ENCODE assay signal across 20 cellular contexts in genomic region chr17:27269978-27270377, GRCh38. TPM values are rescaled to one million over a fixed set of nuclear protein-coding genes. Genes with fewer than 3 reads are reported as not detected.
DNase-seq lines count a peak whose midpoint lies in the region; ATAC-seq and TF ChIP-seq lines count a peak whose summit lies in the region.
"Had no signal": no experiment of that assay in that cellular context is flagged by ENCODE, and none has a peak within 500 bp of the region (broad histone marks: within the 10 kb centered on the region; RNA-seq: fewer than 3 reads in every experiment).

No MANE protein-coding gene starts in this region.

- peak in 1 of 4 donors; percentile 23 for TF ChIP-seq EP300 in upper lobe of left lung (IDR thresholded peaks at IDR 0.05)

- H3K27me3 ChIP-seq in hepatocyte: no peaks in the 10 kb centered on the region
- H3K27me3 ChIP-seq in lower lobe of right lung (ENCODE audit: low read depth): no peaks in the 10 kb centered on the region
- H3K27me3 ChIP-seq in upper lobe of left lung: no peaks in the 10 kb centered on the region

- H3K9me2 ChIP-seq in hepatocyte (replicated peaks; ENCODE audit: insufficient read depth): no peaks in the 10 kb centered on the region

- H3K4me1 ChIP-seq in hepatocyte (ENCODE audit: insufficient read depth) (no peaks in the 10 kb centered on the region), lower lobe of right lung (peaks cover 10% of the 10 kb centered on the region), upper lobe of left lung (peaks cover 2 to 24% (median 18%) of the 10 kb centered on the region in 4 donors)
- H3K4me1 ChIP-seq: HAP-1 had no signal

- no peak overlapping the region for H2AFZ ChIP-seq in hepatocyte

- intact Hi-C loops in lower lobe of right lung (cut with DNase I): no loop called here

- H3K9me3 ChIP-seq in hepatocyte (ENCODE audit: low read depth) (no peaks in the 10 kb centered on the region), lower lobe of right lung (no peaks in the 10 kb centered on the region), upper lobe of left lung (no peaks in the 10 kb centered on the region)
- H3K9me3 ChIP-seq: A549, HAP-1 had no signal

- H3K4me2 ChIP-seq in hepatocyte: no peak overlapping the region
- H3K4me2 ChIP-seq: A549 had no signal

- H3K36me3 ChIP-seq in hepatocyte (replicated peaks; ENCODE audit: insufficient read depth, low read depth) (no peaks in the 10 kb centered on the region), lower lobe of right lung (no peaks in the 10 kb centered on the region), upper lobe of left lung (no peaks in the 10 kb centered on the region)
- H3K36me3 ChIP-seq: HAP-1 had no signal

- H3K79me2 ChIP-seq in hepatocyte: no peaks in the 10 kb centered on the region

- H3K27ac ChIP-seq in VCaP: 0 out of 2 replicates have a peak overlapping the region, but pooled peaks have one; percentile 10
- peak overlapping the region; percentile 73 for H3K27ac ChIP-seq in hepatocyte
- H3K27ac ChIP-seq in lower lobe of right lung: peak overlapping the region; percentile 72
- H3K27ac ChIP-seq in upper lobe of left lung: peak overlapping the region; percentile 7 to 81 (median 66)
- H3K27ac ChIP-seq: A549 had no signal

- 59% methylated on average over 7 of the region's 7 CpGs for WGBS in hepatocyte (ENCODE audit: low lambda C conversion rate, missing lambda C conversion rate)
- 71 to 85% methylated on average over 4 to 7 of the region's 7 CpGs for WGBS in upper lobe of left lung, 2 donors

- DNase-seq in hepatocyte (ENCODE audit: low spot score): peak; percentile 40
- peak; percentile 76 for DNase-seq in lower lobe of right lung
- DNase-seq in upper lobe of left lung: peak in 1 of 2 donors; percentile 78
- no peak for DNase-seq in activated T-cell treated with anti-CD3 and anti-CD28 coated beads, Interleukin-2, amount 50 U/mL, for 48 hours
- DNase-seq in SW480 (ENCODE audit: low spot score): no peak
- no peak for DNase-seq in islet precursor cell
- DNase-seq: 8988T; ACHN; C1 segment of cervical spinal cord; Calu3; CD4-positive, alpha-beta memory T cell; COR-L47; DMS79 treated with DMSO at 0.1 percent for 48 hours; GF-D8; GOT3; HFFc6 had no signal

- TF ChIP-seq CTCF in VCaP (conservative IDR thresholded peaks at IDR 0.05) (no peak), hepatocyte (IDR thresholded peaks at IDR 0.05; ENCODE audit: poor library complexity) (no peak), lower lobe of right lung (IDR thresholded peaks at IDR 0.05) (no peak), upper lobe of left lung (IDR thresholded peaks at IDR 0.05) (no peak)

- no peak for TF ChIP-seq POLR2A in upper lobe of left lung (IDR thresholded peaks at IDR 0.05)

- no peaks in the 10 kb centered on the region for H4K20me1 ChIP-seq in hepatocyte (ENCODE audit: insufficient read depth, poor library complexity, severe bottlenecking)

- ATAC-seq in lower lobe of right lung (peak; percentile 93), upper lobe of left lung (ENCODE audit: low FRiP score in 2 of 2) (peak; percentile 57 to 88), HG02610 (IDR thresholded peaks at IDR 0.05; ENCODE audit: unreplicated experiment) (no peak)

- H3K4me3 ChIP-seq in hepatocyte (no peak overlapping the region), lower lobe of right lung (no peak overlapping the region), upper lobe of left lung (no peak overlapping the region)
- H3K4me3 ChIP-seq: A549, HAP-1 had no signal

RNA-seq across cellular contexts. Expression of gene WSB1, which starts 23.9 kb away (rescaled TPM):
- total RNA-seq in hepatocyte (179 and 214 TPM in 2 replicates), lower lobe of right lung (282 TPM), upper lobe of left lung (100 to 1,000 TPM; 261 to 514 (median 328) TPM)
- 161 and 206 TPM in 2 replicates for polyA plus RNA-seq in hepatocyte

Comparison
In these comparisons a context has a peak if more than half of its experiments do, and no peak if none do; other contexts are left out.
1. H3K27ac ChIP-seq: peak in every context shown above with its lines; median percentile 73 in hepatocyte; 72 in lower lobe of right lung; 66 in upper lobe of left lung; 10 in VCaP.
2. DNase-seq: peak in hepatocyte (single experiment) and lower lobe of right lung (single experiment); none in activated T-cell treated with anti-CD3 and anti-CD28 coated beads, Interleukin-2, amount 50 U/mL, for 48 hours (0 of 2), SW480 (single experiment) and islet precursor cell (single experiment).